In the genomic region with DNA sequence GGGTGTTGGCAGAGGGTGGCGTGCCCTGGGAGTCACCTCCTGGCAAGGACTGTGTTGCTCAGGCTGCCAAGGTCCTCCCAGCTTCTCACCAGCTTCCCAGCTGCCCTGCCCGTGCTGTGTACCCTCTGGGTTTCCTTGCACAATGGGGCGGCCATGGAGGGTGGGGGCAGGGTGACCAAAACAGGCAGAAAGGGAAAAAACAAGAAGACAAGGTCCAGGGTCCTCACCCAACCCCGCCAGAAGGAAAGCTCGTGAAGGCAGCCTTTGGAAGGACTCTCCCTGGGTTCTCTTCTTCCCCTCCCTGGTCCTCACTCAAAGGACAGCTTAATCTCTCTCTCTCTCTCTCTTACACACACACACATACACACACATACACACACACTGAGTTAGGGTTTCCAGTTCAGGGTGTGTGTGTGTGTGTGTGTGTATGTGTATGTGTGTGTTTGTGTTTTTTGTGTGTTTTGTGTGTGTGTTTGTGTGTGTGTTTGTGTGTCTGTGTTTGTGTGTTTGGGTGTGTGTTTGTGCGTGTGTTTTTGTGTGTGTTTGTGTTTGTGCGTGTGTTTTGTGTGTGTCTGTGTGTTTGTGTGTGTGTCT, we compare ENCODE assay signal across 21 cellular contexts. TPM values are rescaled to one million over a fixed set of nuclear protein-coding genes. Genes with fewer than 3 reads are reported as not detected.
DNase-seq lines count a peak whose midpoint lies in the region; ATAC-seq and TF ChIP-seq lines count a peak whose summit lies in the region.
"Had no signal": no experiment of that assay in that cellular context is flagged by ENCODE, and none has a peak within 500 bp of the region (broad histone marks: within the 10 kb centered on the region; RNA-seq: fewer than 3 reads in every experiment).

No MANE protein-coding gene starts in this region.

- TF ChIP-seq CTCF in NB4 (IDR thresholded peaks at IDR 0.05; ENCODE audit: low read depth, low read length) (no peak), endothelial cell (IDR thresholded peaks at IDR 0.05; ENCODE audit: unreplicated experiment) (no peak)

- H3K9me3 ChIP-seq in BLaER1 treated with 17β-estradiol and CSF1 and Interleukin-3, amounts not matched to agents 10 nM and 100 nM (replicated peaks in 1 of 11): peaks cover 8 to 17% (median 11%) of the 10 kb centered on the region in 11 experiments; a peak in 14 of 22 replicates

- peak overlapping the region; percentile 85 for H3K4me3 Mint-ChIP-seq in endothelial cell (ENCODE audit: unreplicated experiment)
- H3K4me3 Mint-ChIP-seq: activated CD8-positive, alpha-beta T cell treated with anti-CD3 and anti-CD28 coated beads for 36 hours; activated T-helper 17 cell treated with anti-CD3 and anti-CD28 coated beads, Interleukin-2, amount 50 U/mL, for 72 hours; HFFc6 had no signal

- no peak overlapping the region for H3K4me3 ChIP-seq in BLaER1 treated with 17β-estradiol and CSF1 and Interleukin-3, amounts not matched to agents 10 nM and 100 nM
- H3K4me3 ChIP-seq in NB4 (ENCODE audit: low read depth, low read length): no peak overlapping the region
- H3K4me3 ChIP-seq: coronary artery had no signal

- H3K4me1 ChIP-seq in BLaER1 treated with 17β-estradiol and CSF1 and Interleukin-3, amounts not matched to agents 10 nM and 100 nM: peaks cover 20 to 31% (median 25%) of the 10 kb centered on the region in 10 experiments

- no peak overlapping the region for H3K27ac Mint-ChIP-seq in endothelial cell (ENCODE audit: unreplicated experiment)
- H3K27ac Mint-ChIP-seq: activated CD8-positive, alpha-beta T cell treated with anti-CD3 and anti-CD28 coated beads for 36 hours; activated T-helper 17 cell treated with anti-CD3 and anti-CD28 coated beads, Interleukin-2, amount 50 U/mL, for 72 hours; HFFc6 had no signal

- no peak for TF ChIP-seq POLR2A in NB4 (IDR thresholded peaks at IDR 0.05; ENCODE audit: extremely low read depth, insufficient read length)

- H4K20me1 ChIP-seq in BLaER1 treated with 17β-estradiol and CSF1 and Interleukin-3, amounts not matched to agents 10 nM and 100 nM: peaks cover 0 to 14% (median 0%) of the 10 kb centered on the region in 11 experiments; a peak in 4 of 22 replicates

- peaks cover 25 to 32% (median 27%) of the 10 kb centered on the region in 11 experiments for H3K27me3 ChIP-seq in BLaER1 treated with 17β-estradiol and CSF1 and Interleukin-3, amounts not matched to agents 10 nM and 100 nM

- peak overlapping the region in 9 of 11 experiments; percentile 52 to 92 (median 85); a peak in 16 of 22 replicates for H3K4me2 ChIP-seq in BLaER1 treated with 17β-estradiol and CSF1 and Interleukin-3, amounts not matched to agents 10 nM and 100 nM

- H3K27ac ChIP-seq in BLaER1 treated with 17β-estradiol and CSF1 and Interleukin-3, amounts not matched to agents 10 nM and 100 nM: peak overlapping the region in 2 of 11 experiments; percentile 18 to 26; a peak in 2 of 22 replicates
- H3K27ac ChIP-seq: coronary artery had no signal

- peaks cover 17% of the 10 kb centered on the region for H3K4me1 Mint-ChIP-seq in endothelial cell (ENCODE audit: unreplicated experiment)

- DNase-seq in NB4 (ENCODE audit: low read depth) (peak; percentile 47), endothelial cell (ENCODE audit: low spot score) (no peak), mucosa of gallbladder (ENCODE audit: low spot score) (peak; percentile 39), AG08396 (ENCODE audit: low spot score) (no peak), OCI-M1 (lab: John Stamatoyannopoulos, UW) (no peak), NCI-H187 treated with DMSO at 0.1 percent for 48 hours (lab: John Stamatoyannopoulos, UW) (no peak)
- DNase-seq: activated CD8-positive, alpha-beta T cell treated with anti-CD3 and anti-CD28 coated beads for 36 hours; Calu3; erythroblast; HFFc6; kidney; NCI-H1694 treated with DMSO at 0.1 percent for 48 hours; NCI-H524 treated with DMSO at 0.1 percent for 48 hours; PC-3 had no signal

- H3K36me3 Mint-ChIP-seq in endothelial cell (ENCODE audit: low read depth, unreplicated experiment): peaks cover 9% of the 10 kb centered on the region

- peaks cover 21% of the 10 kb centered on the region for H3K27me3 Mint-ChIP-seq in endothelial cell (ENCODE audit: unreplicated experiment)

- H3K9me3 Mint-ChIP-seq in endothelial cell (ENCODE audit: unreplicated experiment): no peaks in the 10 kb centered on the region

- ATAC-seq in HG02642 (IDR thresholded peaks at IDR 0.05; ENCODE audit: poor library complexity, unreplicated experiment): no peak
- ATAC-seq: activated CD8-positive, alpha-beta T cell treated with anti-CD3 and anti-CD28 coated beads for 36 hours; activated T-helper 17 cell treated with anti-CD3 and anti-CD28 coated beads, Interleukin-2, amount 50 U/mL, for 72 hours; PC-3; SK-N-SH treated with all-trans-retinoic acid at 6 μM for 48 hours had no signal

- no peaks in the 10 kb centered on the region for H3K36me3 ChIP-seq in BLaER1 treated with 17β-estradiol and CSF1 and Interleukin-3, amounts not matched to agents 10 nM and 100 nM

- H3K9ac ChIP-seq in BLaER1 treated with 17β-estradiol and CSF1 and Interleukin-3, amounts not matched to agents 10 nM and 100 nM: no peak overlapping the region

RNA-seq across cellular contexts. Expression of a gene that starts 2.0 kb away (rescaled TPM):
- total RNA-seq in endothelial cell (ENCODE audit: unreplicated experiment) (1.3 TPM), mucosa of gallbladder (0.52 TPM)
- total RNA-seq: activated CD8-positive, alpha-beta T cell treated with anti-CD3 and anti-CD28 coated beads for 36 hours; activated T-helper 17 cell treated with anti-CD3 and anti-CD28 coated beads, Interleukin-2, amount 50 U/mL, for 72 hours; G401; HFFc6; kidney; PC-3; pulmonary artery endothelial cell had no signal

RNA-seq across cellular contexts. Expression of a gene that starts 44.7 kb away (rescaled TPM):
- total RNA-seq in endothelial cell (ENCODE audit: unreplicated experiment): 0.38 TPM
- total RNA-seq in mucosa of gallbladder: 54.4 TPM
- total RNA-seq: G401, PC-3 had no signal

RNA-seq across cellular contexts. Expression of a gene that starts 59.6 kb away (rescaled TPM):
- 3.8 TPM for total RNA-seq in endothelial cell (ENCODE audit: unreplicated experiment)
- 3.3 TPM for total RNA-seq in mucosa of gallbladder

RNA-seq across cellular contexts. Expression of a gene that starts 59.8 kb away (rescaled TPM):
- total RNA-seq in endothelial cell (ENCODE audit: unreplicated experiment) (18.3 TPM), mucosa of gallbladder (16.9 TPM)

Comparison
In these comparisons a context has a peak if more than half of its experiments do, and no peak if none do; other contexts are left out.
1. DNase-seq: peak in NB4 (single experiment) and mucosa of gallbladder (single experiment); none in endothelial cell (single experiment), AG08396 (single experiment), OCI-M1 (single experiment) and NCI-H187 treated with DMSO at 0.1 percent for 48 hours (single experiment).
2. RNA of a gene that starts 44.7 kb away (total RNA-seq): 54.4 TPM in mucosa of gallbladder (single experiment); 0.38 TPM in endothelial cell (single experiment); every median in the first group is over 10 times any median in the second.